ENCODE assay signal across 8 cellular contexts in the genomic region with DNA sequence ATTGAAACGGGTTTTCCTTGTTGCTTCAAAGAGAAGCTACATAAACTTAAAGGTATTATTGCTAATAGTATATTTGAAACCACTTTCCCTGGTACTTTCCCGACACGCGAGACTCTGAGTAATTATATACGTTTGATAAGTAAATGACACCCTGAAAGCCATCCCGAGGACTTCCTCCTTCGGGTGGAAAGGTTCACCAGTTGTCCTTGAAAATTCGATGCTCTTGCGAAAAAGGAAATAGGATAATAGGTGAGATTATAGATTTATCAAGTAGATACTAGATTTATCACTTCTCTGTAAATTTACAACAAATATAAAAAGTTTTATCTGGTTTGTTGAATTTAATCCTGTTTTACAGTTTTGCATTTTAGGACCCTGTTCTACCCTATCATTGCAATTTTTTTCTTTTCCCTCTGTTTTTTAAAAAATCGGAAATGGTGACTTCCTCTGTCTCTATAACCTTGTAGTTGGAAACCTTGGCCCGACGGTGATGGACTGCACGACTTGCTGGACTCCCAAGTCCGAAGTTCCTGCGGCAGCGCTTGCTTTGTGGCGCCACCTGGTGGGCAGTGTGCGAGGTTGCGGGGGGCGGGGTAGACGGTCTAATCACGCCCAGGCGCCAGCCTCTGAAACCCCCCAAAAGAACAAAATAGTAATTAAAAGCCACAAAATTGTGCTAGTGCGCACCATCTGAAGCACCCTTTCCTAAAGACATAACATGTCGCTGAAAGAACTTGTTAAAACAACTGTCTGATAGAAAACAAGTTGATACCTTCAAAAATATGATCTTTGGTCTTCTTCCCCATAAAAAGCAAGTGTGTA. TPM values are rescaled to one million over a fixed set of nuclear protein-coding genes. Genes with fewer than 3 reads are reported as not detected.
DNase-seq lines count a peak whose midpoint lies in the region; ATAC-seq and TF ChIP-seq lines count a peak whose summit lies in the region.

No MANE protein-coding gene starts in this region.

- peak; percentile 85 for DNase-seq in EH (ENCODE audit: low read depth)
- DNase-seq in activated naive CD8-positive, alpha-beta T cell treated with anti-CD3 and anti-CD28 coated beads, Interleukin-2, amount 50 U/mL, for 16 hours (ENCODE audit: low read depth, low spot score), result peak; percentile 44
- DNase-seq in cardiac septum (ENCODE audit: low spot score), result peak; percentile 91
- peak; percentile 74 for DNase-seq in putamen (ENCODE audit: low spot score)
- no peak for DNase-seq in ureter (ENCODE audit: low spot score)

- peak; percentile 61 for ATAC-seq in SK-N-SH treated with all-trans-retinoic acid at 6 μM for 48 hours
- no peak for ATAC-seq in HG02678 (IDR thresholded peaks at IDR 0.05; ENCODE audit: unreplicated experiment)

- peak; percentile 83 for TF ChIP-seq CTCF in LNCAP (IDR thresholded peaks at IDR 0.05)

- intact Hi-C loops in cardiac septum (cut with DNase I), result loop anchor here (5.0 to 10.0 kb wide), 3 partner anchors 291 to 509 kb away; no protein-coding TSS in a partner anchor

TF ChIP-seq in SK-N-SH treated with all-trans-retinoic acid at 6 μM for 48 hours, 23 proteins besides CTCF, POLR2A, EP300 and RAD21:
- TF ChIP-seq ZNF565 (CRISPR knock-in tag; conservative IDR thresholded peaks at IDR 0.05; ENCODE audit: low read depth), result no peak
- peak; percentile 64; the same call in 1 of the 2 replicates for TF ChIP-seq ZNF70 (CRISPR knock-in tag; IDR thresholded peaks at IDR 0.05)
TF ChIP-seq in SK-N-SH treated with all-trans-retinoic acid at 6 μM for 48 hours: peak in this region for 1.

RNA-seq across cellular contexts. Expression of a gene that starts 1.0 kb away (rescaled TPM):
- total RNA-seq in cardiac septum, result not detected
- not detected for total RNA-seq in ureter

RNA-seq across cellular contexts. Expression of a gene that starts 18.4 kb away (rescaled TPM):
- not detected for total RNA-seq in cardiac septum
- not detected for total RNA-seq in ureter
